In genomic region chr5:67051164-67051563, GRCh38 we compare ENCODE assay signal across 22 cellular contexts.
A peak's percentile ranks its signal among the peaks of the same experiment; 100 is the strongest.
DNase-seq lines count a peak whose midpoint lies in the region; ATAC-seq, FAIRE-seq and TF ChIP-seq lines count a peak whose summit lies in the region.
"Had no signal": no experiment of that assay in that cellular context is flagged by ENCODE, and none has a peak within 500 bp of the region (broad histone marks: within the 10 kb centered on the region; RNA-seq: fewer than 3 reads in every experiment).

No MANE protein-coding gene starts in this region.

- ATAC-seq in left ventricle myocardium superior (no peak), GM21576 (IDR thresholded peaks at IDR 0.05; ENCODE audit: unreplicated experiment) (no peak)
- ATAC-seq: activated CD8-positive, alpha-beta T cell treated with anti-CD3 and anti-CD28 coated beads for 36 hours; stimulated activated memory B cell treated with anti-CD40 and anti-IgM and Interleukin-4, amounts not matched to agents 10 μg/mL and 1 μg/mL and 100 μg/mL, for 72 hours had no signal

- DNase-seq in right atrium auricular region (ENCODE audit: low spot score) (no peak), left ventricle myocardium superior (no peak), NCI-H524 (lab: John Stamatoyannopoulos, UW) (peak; percentile 0 to 71), medulla oblongata (ENCODE audit: extremely low spot score) (no peak), posterior vena cava (ENCODE audit: low spot score) (no peak)
- DNase-seq: activated CD8-positive, alpha-beta T cell treated with anti-CD3 and anti-CD28 coated beads for 36 hours; activated T-cell treated with anti-CD3 and anti-CD28 coated beads, Interleukin-2, amount 50 U/mL, for 1 hour; CD4-positive, alpha-beta memory T cell; DMS79; foreskin melanocyte; GM23248; kidney glomerular epithelial cell; NCI-H2081; NCI-H774; PC-3 had no signal

- H3K36me3 ChIP-seq in right atrium auricular region = no peaks in the 10 kb centered on the region
- H3K36me3 ChIP-seq: thoracic aorta had no signal

- no peak for TF ChIP-seq CTCF in right atrium auricular region (IDR thresholded peaks at IDR 0.05)

- peaks cover 0 to 40% of the 10 kb centered on the region in 2 donors for H3K4me1 ChIP-seq in right atrium auricular region

- H3K9me3 ChIP-seq in right atrium auricular region = no peaks in the 10 kb centered on the region
- H3K9me3 ChIP-seq: thoracic aorta had no signal

- H3K27me3 ChIP-seq in right atrium auricular region = no peaks in the 10 kb centered on the region

- FAIRE-seq in islet of Langerhans (lab: Jason Lieb, UNC) = peak; percentile 13
- FAIRE-seq: bronchial epithelial cell, GM12891, GM19239 had no signal

- intact Hi-C loops in left ventricle myocardium superior (cut with micrococcal nuclease) = no loop called here
- intact Hi-C loops in posterior vena cava (cut with DNase I) = no loop called here

- no peak overlapping the region for H3K4me3 ChIP-seq in right atrium auricular region
- H3K4me3 ChIP-seq: GM23248, thoracic aorta had no signal

- H3K27ac ChIP-seq in right atrium auricular region = peak overlapping the region; percentile 4 to 38
- H3K27ac ChIP-seq: GM23248, thoracic aorta had no signal

Comparison
In these comparisons a context has a peak if more than half of its experiments do, and no peak if none do; other contexts are left out.
1. DNase-seq: peak in NCI-H524 (2 of 2); none in right atrium auricular region (single experiment), left ventricle myocardium superior (single experiment), medulla oblongata (single experiment) and posterior vena cava (single experiment).